In the genomic region with DNA sequence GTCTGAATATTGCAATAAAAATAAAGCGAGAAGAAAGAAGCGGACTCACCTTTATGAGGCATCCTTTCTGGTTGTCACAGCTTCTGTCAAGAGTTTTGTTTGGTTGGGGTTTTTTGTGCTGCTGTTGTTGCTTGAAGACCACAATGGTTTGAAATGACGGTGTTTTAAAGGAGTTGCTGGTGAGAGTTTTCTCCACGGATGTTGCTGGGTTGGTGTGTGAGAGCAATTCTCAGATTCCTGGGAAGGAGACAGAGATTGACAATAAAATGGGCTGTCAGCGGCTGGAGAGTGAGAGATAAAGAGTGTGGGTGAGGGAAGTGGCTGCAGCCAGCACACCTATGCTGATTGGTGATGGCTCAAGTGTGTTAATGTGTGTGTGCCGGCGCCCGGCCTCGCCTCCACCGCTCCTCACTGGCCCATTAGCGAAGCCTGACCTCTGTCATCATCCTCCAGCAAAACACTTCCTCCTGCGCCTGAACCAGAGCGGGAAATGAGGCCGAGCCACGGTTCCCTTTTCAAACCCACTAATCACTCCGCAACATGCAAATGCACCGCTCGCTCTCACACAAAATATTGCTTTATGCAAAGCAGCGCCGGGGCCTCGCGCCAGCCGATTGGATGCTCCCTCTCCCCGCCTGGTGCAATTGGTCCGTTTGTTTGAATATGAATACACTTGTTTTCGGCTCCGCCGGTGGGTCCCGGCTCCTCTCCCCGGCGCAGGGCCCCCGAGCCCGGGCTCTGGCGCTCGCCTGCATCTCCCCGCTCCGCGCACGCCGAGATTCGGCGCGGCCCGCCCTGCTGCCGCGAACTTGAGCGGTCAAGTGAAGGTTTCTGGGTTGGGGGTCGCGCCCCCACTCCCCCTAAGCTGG, we compare ENCODE assay signal across 8 cellular contexts. TPM values are rescaled to one million over a fixed set of nuclear protein-coding genes. Genes with fewer than 3 reads are reported as not detected.
A peak's percentile ranks its signal among the peaks of the same experiment; 100 is the strongest.
DNase-seq lines count a peak whose midpoint lies in the region; ATAC-seq and TF ChIP-seq lines count a peak whose summit lies in the region.

A gene (minus strand): TSS at position 544 of the 869 bp plus-strand sequence. CDS start 4,911 bp downstream, outside the sequence.

- H3K4me1 Mint-ChIP-seq in WTC11, result peaks cover 69% of the 10 kb centered on the region

- intact Hi-C loops in aorta (cut with DNase I), result no loop called here

- ATAC-seq in GM18505 (IDR thresholded peaks at IDR 0.05; ENCODE audit: unreplicated experiment) (peak; percentile 65), HG02943 (IDR thresholded peaks at IDR 0.05; ENCODE audit: low read depth, unreplicated experiment) (peak; percentile 55), WTC11 (peak; percentile 34), esophagus mucosa (peak; percentile 87), aorta (ENCODE audit: low FRiP score) (no peak)

- H3K4me3 Mint-ChIP-seq in WTC11, result peak within 1 kb of the TSS; percentile 78

- H3K36me3 ChIP-seq in aorta (ENCODE audit: control insufficient read depth in 1 of 2, insufficient read depth in 2 of 2, low read length in 1 of 2), result no peaks in the 10 kb centered on the region

- H3K36me3 Mint-ChIP-seq in WTC11, result no peaks in the 10 kb centered on the region

- TF ChIP-seq POLR2A in GM18505 (IDR thresholded peaks at IDR 0.05; ENCODE audit: borderline replicate concordance, extremely low read depth, insufficient read depth, insufficient read length), result no peak

- H3K4me3 ChIP-seq in AG04449 (ENCODE audit: low read depth, low read length) (peak within 1 kb of the TSS; percentile 54), aorta (ENCODE audit: low read length in 2 of 2) (peak within 1 kb of the TSS; percentile 28 to 32)

- CTCF ChIA-PET in AG04449 (lab: Yijun Ruan, JAX), result interaction anchor here (0.6 to 1.4 kb wide), 2 partner anchors 13 to 158 kb away, joined by 3 read pairs; no protein-coding TSS in a partner anchor
- CTCF ChIA-PET in WTC11 (lab: Charles Lee), result interaction anchor here (1.0 to 1.5 kb wide), 4 partner anchors 12 to 170 kb away, joined by 3 to 15 read pairs (median 6); no protein-coding TSS in a partner anchor

- no peak within 1 kb of the TSS for H3K27ac Mint-ChIP-seq in WTC11

- POLR2A ChIA-PET in AG04449 (lab: Yijun Ruan, JAX), result no interaction called here
- POLR2A ChIA-PET in WTC11 (lab: Charles Lee), result interaction anchor here (0.8 kb wide), 1 partner anchor 12 kb away, joined by 3 read pairs; no protein-coding TSS in a partner anchor

- DNase-seq in AG04449 (ENCODE audit: low read depth, low spot score) (no peak), NCI-H2029 (lab: John Stamatoyannopoulos, UW) (peak; percentile 56), WTC11 (ENCODE audit: low spot score) (peak; percentile 75), myocyte (ENCODE audit: low read depth) (peak; percentile 70), aorta (peak; percentile 69 to 78)

- H3K9me3 ChIP-seq in aorta (ENCODE audit: control insufficient read depth, low read length), result no peaks in the 10 kb centered on the region

- no peaks in the 10 kb centered on the region for H3K9me3 Mint-ChIP-seq in WTC11

- peaks cover 0 to 3% of the 10 kb centered on the region in 2 donors for H3K4me1 ChIP-seq in aorta (ENCODE audit: control insufficient read depth in 1 of 2, insufficient read depth in 2 of 2, low read length in 2 of 2)

- TF ChIP-seq CTCF in AG04449 (IDR thresholded peaks at IDR 0.05; ENCODE audit: insufficient read depth, low read length, missing control alignments) (no peak), WTC11 (IDR thresholded peaks at IDR 0.05) (no peak)

- peaks cover 0 to 2% of the 10 kb centered on the region in 2 donors for H3K27me3 ChIP-seq in aorta (ENCODE audit: control insufficient read depth in 1 of 2, insufficient read depth in 2 of 2, low read length in 1 of 2)

- H3K27ac ChIP-seq in aorta (ENCODE audit: low read depth in 1 of 2, low read length in 2 of 2), result no peak within 1 kb of the TSS

- peaks cover 100% of the 10 kb centered on the region for H3K27me3 Mint-ChIP-seq in WTC11 (ENCODE audit: low read depth)

- 4 to 6% methylated on average over 49 of the region's 49 CpGs for WGBS in aorta, 2 donors

TF ChIP-seq in WTC11, 78 proteins besides CTCF, POLR2A, EP300 and RAD21:
- TF ChIP-seq OVOL2 (CRISPR knock-in tag; IDR thresholded peaks at IDR 0.05; ENCODE audit: borderline replicate concordance) (no peak), NFYB (CRISPR knock-in tag; conservative IDR thresholded peaks at IDR 0.05; ENCODE audit: low read depth) (peak; percentile 42; the same call in 1 of the 2 replicates), FOXK1 (CRISPR knock-in tag; IDR thresholded peaks at IDR 0.05) (peak; percentile 13; the same call in 1 of the 2 replicates)

RNA-seq across cellular contexts. Expression of the gene that starts here (rescaled TPM):
- total RNA-seq in WTC11 (2021) (0.18 to 3.3 TPM (median 0.30 TPM) in 3 replicates), esophagus mucosa (not detected), myocyte (0.05 and 1.3 TPM in 2 replicates), aorta (under 1 TPM in 1 of 2 donors, not detected in 1; 0.23 TPM)
- polyA plus RNA-seq in myocyte (2012), result 0.68 TPM
- under 1 TPM in 1 of 2 donors, not detected in 1; 0.38 TPM for polyA plus RNA-seq in aorta

Comparison
In these comparisons a context has a peak if more than half of its experiments do, and no peak if none do; other contexts are left out.
1. Peak in ATAC-seq in esophagus mucosa; RNA of the gene not detected or under 1 TPM.
2. Peak in DNase-seq and H3K4me3 ChIP-seq in aorta; RNA of the gene not detected or under 1 TPM.